ENCODE assay signal across 8 cellular contexts in the genomic region with DNA sequence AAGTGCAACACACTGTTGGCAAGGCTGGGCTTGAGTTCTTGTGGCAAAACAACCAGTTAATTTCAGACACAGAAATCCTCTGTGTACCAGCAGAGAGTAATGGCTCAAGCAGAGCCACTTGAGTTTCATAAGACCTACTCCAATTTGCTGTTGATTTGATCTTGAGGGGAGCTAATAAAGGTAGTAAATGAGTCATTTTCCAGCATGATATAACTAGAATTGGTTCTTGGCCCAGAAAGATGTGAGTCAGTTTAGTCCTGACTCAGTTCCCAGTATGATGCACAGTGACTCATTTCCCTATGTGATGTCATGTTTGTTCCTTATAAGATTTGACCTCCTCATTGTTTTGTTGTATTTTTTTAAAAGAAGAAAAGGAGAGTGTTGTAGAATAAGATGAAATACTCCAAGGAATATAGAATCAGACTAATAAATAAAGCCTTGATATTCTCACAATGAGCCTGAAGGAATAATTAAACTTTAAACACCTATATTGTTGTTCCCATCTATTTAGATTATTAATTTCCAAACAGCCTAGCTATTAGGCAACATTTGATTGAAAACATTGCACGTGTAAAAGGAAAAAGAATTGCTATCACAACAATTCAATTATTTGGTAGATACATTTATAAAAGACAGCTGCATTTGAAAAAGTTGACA.
DNase-seq lines count a peak whose midpoint lies in the region; FAIRE-seq and TF ChIP-seq lines count a peak whose summit lies in the region.

No MANE protein-coding gene starts in this region.

- TF ChIP-seq EP300 in tibial nerve (IDR thresholded peaks at IDR 0.05), result peak; percentile 75 to 96

- peak; percentile 38 for DNase-seq in NCI-H2107 treated with DMSO at 0.1 percent for 48 hours (lab: John Stamatoyannopoulos, UW; ENCODE audit: unreplicated experiment)
- no peak for DNase-seq in NCI-H2107 (lab: John Stamatoyannopoulos, UW)
- DNase-seq in NCI-H1092 treated with DMSO at 0.1 percent for 48 hours (lab: John Stamatoyannopoulos, UW), result peak; percentile 79
- DNase-seq in adrenal gland, result peak in 4 of 7 donors; percentile 39 to 66 (median 51)
- peak in 1 of 2 donors; percentile 71 for DNase-seq in tibial nerve (ENCODE audit: low spot score in 2 of 2)
- no peak for DNase-seq in BE2C

- no peak for TF ChIP-seq CTCF in HEK293 (tag by site-specific recombination; IDR thresholded peaks at IDR 0.05)
- TF ChIP-seq CTCF in adrenal gland (IDR thresholded peaks at IDR 0.05), result no peak
- TF ChIP-seq CTCF in tibial nerve (IDR thresholded peaks at IDR 0.05), result no peak
- no peak for TF ChIP-seq CTCF in BE2C (IDR thresholded peaks at IDR 0.05; ENCODE audit: low read depth, low read length)

- 7 to 22% (median 11%) methylated on average over 1 of the region's 1 CpG for WGBS in adrenal gland, 4 donors
- 14 to 17% methylated on average over 1 of the region's 1 CpG for WGBS in tibial nerve, 2 donors

- CTCF ChIA-PET in HEK293 (lab: Yijun Ruan, JAX), result interaction anchor here (0.7 to 2.0 kb wide), 5 partner anchors 11 to 871 kb away, joined by 3 to 7 read pairs (median 5); no protein-coding TSS in a partner anchor

- intact Hi-C loops in adrenal gland (cut with DNase I), result no loop called here

- H3K27ac ChIP-seq in HEK293 (ENCODE audit: extremely low read depth, low read depth, low read length), result no peak overlapping the region
- peak overlapping the region in 4 of 5 donors; percentile 41 to 85 (median 76) for H3K27ac ChIP-seq in adrenal gland
- peak overlapping the region; percentile 25 to 78 (median 61) for H3K27ac ChIP-seq in tibial nerve

- TF ChIP-seq POLR2A in adrenal gland (IDR thresholded peaks at IDR 0.05) (peak in 1 of 2 donors; percentile 42), tibial nerve (IDR thresholded peaks at IDR 0.05) (no peak)

- H3K36me3 ChIP-seq in HEK293 (ENCODE audit: control insufficient read depth in 2 of 2, insufficient read depth in 1 of 2, low read length in 2 of 2) (no peaks in the 10 kb centered on the region), adrenal gland (replicated peaks in 1 of 2) (no peaks in the 10 kb centered on the region), tibial nerve (no peaks in the 10 kb centered on the region), BE2C (no peaks in the 10 kb centered on the region)

- H3K4me3 ChIP-seq in HEK293 (ENCODE audit: low read depth, low read length), result no peak overlapping the region
- H3K4me3 ChIP-seq in adrenal gland, result no peak overlapping the region
- H3K4me3 ChIP-seq in tibial nerve, result no peak overlapping the region
- no peak overlapping the region for H3K4me3 ChIP-seq in BE2C (ENCODE audit: low read depth, low read length)

- POLR2A ChIA-PET in HEK293 (lab: Yijun Ruan, JAX), result interaction anchor here (0.8 to 0.9 kb wide), 2 partner anchors 77 to 78 kb away, joined by 3 read pairs; no protein-coding TSS in a partner anchor

- H3K4me1 ChIP-seq in HEK293 (ENCODE audit: control insufficient read depth, insufficient read depth, low read length) (peaks cover 16% of the 10 kb centered on the region), adrenal gland (replicated peaks in 1 of 2) (peaks cover 16 to 25% of the 10 kb centered on the region in 2 donors), tibial nerve (peaks cover 0 to 39% (median 27%) of the 10 kb centered on the region in 4 donors), BE2C (peaks cover 29% of the 10 kb centered on the region)

- FAIRE-seq in islet of Langerhans (lab: Jason Lieb, UNC), result peak; percentile 96

- H3K27me3 ChIP-seq in adrenal gland (no peaks in the 10 kb centered on the region), tibial nerve (no peaks in the 10 kb centered on the region), BE2C (no peaks in the 10 kb centered on the region)

- H3K9me3 ChIP-seq in HEK293 (ENCODE audit: control insufficient read depth, insufficient read depth, low read depth, low read length) (no peaks in the 10 kb centered on the region), adrenal gland (replicated peaks in 1 of 3) (no peaks in the 10 kb centered on the region), tibial nerve (no peaks in the 10 kb centered on the region), BE2C (no peaks in the 10 kb centered on the region)

TF ChIP-seq in HEK293, 187 proteins besides CTCF, POLR2A, EP300 and RAD21 (continues in another document):
- TF ChIP-seq, protein P1, sequence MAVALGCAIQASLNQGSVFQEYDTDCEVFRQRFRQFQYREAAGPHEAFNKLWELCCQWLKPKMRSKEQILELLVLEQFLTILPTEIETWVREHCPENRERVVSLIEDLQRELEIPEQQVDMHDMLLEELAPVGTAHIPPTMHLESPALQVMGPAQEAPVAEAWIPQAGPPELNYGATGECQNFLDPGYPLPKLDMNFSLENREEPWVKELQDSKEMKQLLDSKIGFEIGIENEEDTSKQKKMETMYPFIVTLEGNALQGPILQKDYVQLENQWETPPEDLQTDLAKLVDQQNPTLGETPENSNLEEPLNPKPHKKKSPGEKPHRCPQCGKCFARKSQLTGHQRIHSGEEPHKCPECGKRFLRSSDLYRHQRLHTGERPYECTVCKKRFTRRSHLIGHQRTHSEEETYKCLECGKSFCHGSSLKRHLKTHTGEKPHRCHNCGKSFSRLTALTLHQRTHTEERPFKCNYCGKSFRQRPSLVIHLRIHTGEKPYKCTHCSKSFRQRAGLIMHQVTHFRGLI (tag by site-specific recombination; IDR thresholded peaks at IDR 0.05), result peak; percentile 82; the same call in 1 of the 2 replicates
- TF ChIP-seq ZNF555 (tag by site-specific recombination; conservative IDR thresholded peaks at IDR 0.05) (no peak), ZNF324 (tag by site-specific recombination; IDR thresholded peaks at IDR 0.05) (peak; percentile 99), KLF16 (tag by site-specific recombination; IDR thresholded peaks at IDR 0.05) (0 out of 2 replicates have a peak, but pooled peaks have one; percentile 35), ZNF792 (tag by site-specific recombination; IDR thresholded peaks at IDR 0.05) (no peak), WT1 (tag by site-specific recombination; IDR thresholded peaks at IDR 0.05) (peak; percentile 78), SP7 (tag by site-specific recombination; IDR thresholded peaks at IDR 0.05) (peak; percentile 99), ZBTB10 (tag by site-specific recombination; IDR thresholded peaks at IDR 0.05) (0 out of 2 replicates have a peak, but pooled peaks have one; percentile 40), AEBP2 (tag by site-specific recombination; IDR thresholded peaks at IDR 0.05; ENCODE audit: borderline replicate concordance) (no peak), ZNF510 (tag by site-specific recombination; IDR thresholded peaks at IDR 0.05; ENCODE audit: insufficient replicate concordance) (no peak)
- TF ChIP-seq, protein P2, sequence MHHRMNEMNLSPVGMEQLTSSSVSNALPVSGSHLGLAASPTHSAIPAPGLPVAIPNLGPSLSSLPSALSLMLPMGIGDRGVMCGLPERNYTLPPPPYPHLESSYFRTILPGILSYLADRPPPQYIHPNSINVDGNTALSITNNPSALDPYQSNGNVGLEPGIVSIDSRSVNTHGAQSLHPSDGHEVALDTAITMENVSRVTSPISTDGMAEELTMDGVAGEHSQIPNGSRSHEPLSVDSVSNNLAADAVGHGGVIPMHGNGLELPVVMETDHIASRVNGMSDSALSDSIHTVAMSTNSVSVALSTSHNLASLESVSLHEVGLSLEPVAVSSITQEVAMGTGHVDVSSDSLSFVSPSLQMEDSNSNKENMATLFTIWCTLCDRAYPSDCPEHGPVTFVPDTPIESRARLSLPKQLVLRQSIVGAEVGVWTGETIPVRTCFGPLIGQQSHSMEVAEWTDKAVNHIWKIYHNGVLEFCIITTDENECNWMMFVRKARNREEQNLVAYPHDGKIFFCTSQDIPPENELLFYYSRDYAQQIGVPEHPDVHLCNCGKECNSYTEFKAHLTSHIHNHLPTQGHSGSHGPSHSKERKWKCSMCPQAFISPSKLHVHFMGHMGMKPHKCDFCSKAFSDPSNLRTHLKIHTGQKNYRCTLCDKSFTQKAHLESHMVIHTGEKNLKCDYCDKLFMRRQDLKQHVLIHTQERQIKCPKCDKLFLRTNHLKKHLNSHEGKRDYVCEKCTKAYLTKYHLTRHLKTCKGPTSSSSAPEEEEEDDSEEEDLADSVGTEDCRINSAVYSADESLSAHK (tag by site-specific recombination; IDR thresholded peaks at IDR 0.05), result peak; percentile 87

Comparison
In these comparisons a context has a peak if more than half of its experiments do, and no peak if none do; other contexts are left out.
1. DNase-seq: peak in NCI-H2107 treated with DMSO at 0.1 percent for 48 hours (single experiment), NCI-H1092 treated with DMSO at 0.1 percent for 48 hours (single experiment) and adrenal gland (4 of 7); none in NCI-H2107 (single experiment) and BE2C (single experiment).